In the genomic region with DNA sequence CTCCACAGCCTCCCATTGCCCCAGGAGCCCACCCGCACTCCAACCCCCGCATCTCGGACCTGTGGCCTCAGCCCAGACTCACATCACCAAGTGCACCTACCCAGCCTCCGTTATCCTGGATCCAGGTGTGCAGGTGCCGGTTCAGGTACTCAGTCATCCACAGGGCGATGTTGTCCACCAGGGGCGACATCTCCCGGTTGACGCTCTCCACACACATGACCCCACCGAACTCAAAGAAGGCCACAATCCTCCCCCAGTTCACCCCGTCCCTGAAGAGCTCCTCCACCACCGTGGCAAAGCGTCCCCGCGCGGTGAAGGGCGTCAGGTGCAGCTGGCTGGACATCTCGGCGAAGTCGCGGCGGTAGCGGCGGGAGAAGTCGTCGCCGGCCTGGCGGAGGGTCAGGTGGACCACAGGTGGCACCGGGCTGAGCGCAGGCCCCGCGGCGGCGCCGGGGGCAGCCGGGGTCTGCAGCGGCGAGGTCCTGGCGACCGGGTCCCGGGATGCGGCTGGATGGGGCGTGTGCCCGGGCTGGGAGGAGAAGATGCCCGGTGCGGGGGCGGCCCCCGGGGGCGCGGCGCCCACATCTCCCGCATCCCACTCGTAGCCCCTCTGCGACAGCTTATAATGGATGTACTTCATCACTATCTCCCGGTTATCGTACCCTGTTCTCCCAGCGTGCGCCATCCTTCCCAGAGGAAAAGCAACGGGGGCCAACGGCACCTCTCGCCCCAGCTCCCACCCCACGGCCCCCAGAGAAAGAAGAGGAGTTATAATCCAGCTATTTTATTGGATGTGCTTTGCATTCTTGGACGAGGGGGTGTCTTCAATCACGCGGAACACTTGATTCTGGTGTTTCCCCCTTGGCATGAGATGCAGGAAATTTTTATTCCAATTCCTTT, we compare ENCODE assay signal across 1 cellular context.
TF ChIP-seq lines count a peak whose summit lies in the region.

No MANE protein-coding gene starts in this region.

TF ChIP-seq in H1, 55 proteins besides CTCF, POLR2A, EP300 and RAD21 (continues in another document):
- TF ChIP-seq POLR2AphosphoS5 (IDR thresholded peaks at IDR 0.05; ENCODE audit: low read depth, low read length) (no peak), POU5F1 (IDR thresholded peaks at IDR 0.05; ENCODE audit: low read depth, low read length) (no peak), SIRT6 (IDR thresholded peaks at IDR 0.05; ENCODE audit: low read length) (no peak), KDM1A (IDR thresholded peaks at IDR 0.05; ENCODE audit: borderline replicate concordance, low read length) (peak; percentile 25; the same call in 1 of the 2 replicates), KDM4A (IDR thresholded peaks at IDR 0.05; ENCODE audit: low read depth, low read length, severe bottlenecking) (peak; percentile 75), CHD7 (IDR thresholded peaks at IDR 0.05; ENCODE audit: insufficient replicate concordance, low read length) (no peak), ASH2L (IDR thresholded peaks at IDR 0.05; ENCODE audit: low read length) (peak; percentile 64), BRCA1 (IDR thresholded peaks at IDR 0.05; ENCODE audit: low read depth, low read length) (no peak), SRF (IDR thresholded peaks at IDR 0.05; ENCODE audit: low read depth, low read length) (no peak), CHD2 (IDR thresholded peaks at IDR 0.05; ENCODE audit: low read length) (no peak), RFX5 (IDR thresholded peaks at IDR 0.05; ENCODE audit: borderline replicate concordance, low read depth, low read length) (no peak), YY1 (IDR thresholded peaks at IDR 0.05; ENCODE audit: low read depth, low read length) (no peak), CEBPB (IDR thresholded peaks at IDR 0.05; ENCODE audit: low read depth, low read length) (no peak), PHF8 (conservative IDR thresholded peaks at IDR 0.05; ENCODE audit: low read depth, low read length) (no peak), MAFK (IDR thresholded peaks at IDR 0.05; ENCODE audit: low read depth, low read length) (no peak), ATF2 (IDR thresholded peaks at IDR 0.05; ENCODE audit: low read length) (no peak), MAX (IDR thresholded peaks at IDR 0.05) (peak; percentile 90), SP1 (IDR thresholded peaks at IDR 0.05; ENCODE audit: low read depth, low read length) (no peak), BACH1 (IDR thresholded peaks at IDR 0.05; ENCODE audit: low read length) (peak; percentile 28; the same call in 1 of the 2 replicates), RNF2 (IDR thresholded peaks at IDR 0.05; ENCODE audit: borderline replicate concordance, low read depth, low read length, missing control alignments, poor library complexity, severe bottlenecking) (no peak), RBBP5 (IDR thresholded peaks at IDR 0.05; ENCODE audit: borderline replicate concordance, low read depth, low read length) (0 out of 2 replicates have a peak, but pooled peaks have one; percentile 25), SAP30 (IDR thresholded peaks at IDR 0.05; ENCODE audit: insufficient read depth, insufficient replicate concordance, low read length) (no peak), NANOG (IDR thresholded peaks at IDR 0.05; ENCODE audit: insufficient read depth, low read depth, low read length, poor library complexity, severe bottlenecking) (no peak), SP2 (IDR thresholded peaks at IDR 0.05; ENCODE audit: low read length) (no peak), CHD1 (IDR thresholded peaks at IDR 0.05; ENCODE audit: low read depth, low read length) (no peak), TEAD4 (IDR thresholded peaks at IDR 0.05; ENCODE audit: low read depth, low read length) (no peak), TBP (IDR thresholded peaks at IDR 0.05; ENCODE audit: low read depth, low read length) (no peak), NRF1 (IDR thresholded peaks at IDR 0.05; ENCODE audit: low read depth, low read length) (no peak), TAF7 (optimal IDR thresholded peaks at IDR 0.05; ENCODE audit: borderline replicate concordance, low read depth, low read length) (peak; percentile 56), GTF2F1 (IDR thresholded peaks at IDR 0.05; ENCODE audit: borderline replicate concordance, low read depth, low read length) (no peak), CREB1 (IDR thresholded peaks at IDR 0.05) (peak; percentile 75; the same call in 1 of the 2 replicates), TAF1 (IDR thresholded peaks at IDR 0.05; ENCODE audit: low read depth, low read length) (no peak), EZH2 (IDR thresholded peaks at IDR 0.05; ENCODE audit: low read depth, low read length, severe bottlenecking) (peak; percentile 54), GABPA (IDR thresholded peaks at IDR 0.05; ENCODE audit: borderline replicate concordance, insufficient read depth, low read length) (0 out of 2 replicates have a peak, but pooled peaks have one; percentile 14), CTBP2 (IDR thresholded peaks at IDR 0.05; ENCODE audit: borderline replicate concordance, insufficient read depth, insufficient read length, low read length) (no peak), JUND (IDR thresholded peaks at IDR 0.05; ENCODE audit: low read length) (peak; percentile 29; the same call in 1 of the 2 replicates), ATF3 (IDR thresholded peaks at IDR 0.05; ENCODE audit: insufficient read depth, low read depth, low read length) (peak; percentile 3; the same call in 1 of the 2 replicates), SP4 (IDR thresholded peaks at IDR 0.05; ENCODE audit: low read length) (no peak), KDM5A (IDR thresholded peaks at IDR 0.05; ENCODE audit: low read length) (no peak), TCF12 (IDR thresholded peaks at IDR 0.05; ENCODE audit: low read depth, low read length) (no peak), EGR1 (IDR thresholded peaks at IDR 0.05; ENCODE audit: borderline replicate concordance, low read depth, low read length) (no peak; the same call in 1 of the 2 replicates), CBX5 (IDR thresholded peaks at IDR 0.05; ENCODE audit: low read depth, low read length) (no peak), SIN3A (conservative IDR thresholded peaks at IDR 0.05 in 1 of 2, IDR thresholded peaks at IDR 0.05 in 1 of 2; ENCODE audit: low read depth in 1 of 2, low read length in 2 of 2) (0 out of 4 replicates have a peak, but pooled peaks of 1 of the 2 experiments have one; percentile 30), ZNF274 (IDR thresholded peaks at IDR 0.05; ENCODE audit: borderline replicate concordance, extremely low read depth, low read length) (no peak), CBX8 (IDR thresholded peaks at IDR 0.05; ENCODE audit: borderline replicate concordance, low read depth, low read length) (no peak), RXRA (IDR thresholded peaks at IDR 0.05; ENCODE audit: insufficient read depth, low read depth, low read length) (no peak), BCL11A (IDR thresholded peaks at IDR 0.05; ENCODE audit: low read depth in 2 of 2, low read length in 2 of 2) (no peak), E2F6 (IDR thresholded peaks at IDR 0.05) (peak; percentile 94), SUZ12 (IDR thresholded peaks at IDR 0.05; ENCODE audit: low read length) (peak; percentile 13; the same call in 1 of the 2 replicates), JUN (IDR thresholded peaks at IDR 0.05; ENCODE audit: low read depth, low read length) (no peak), HDAC6 (IDR thresholded peaks at IDR 0.05; ENCODE audit: low read depth, low read length) (no peak), SIX5 (IDR thresholded peaks at IDR 0.05; ENCODE audit: low read depth, low read length) (no peak)
- TF ChIP-seq, protein P1, sequence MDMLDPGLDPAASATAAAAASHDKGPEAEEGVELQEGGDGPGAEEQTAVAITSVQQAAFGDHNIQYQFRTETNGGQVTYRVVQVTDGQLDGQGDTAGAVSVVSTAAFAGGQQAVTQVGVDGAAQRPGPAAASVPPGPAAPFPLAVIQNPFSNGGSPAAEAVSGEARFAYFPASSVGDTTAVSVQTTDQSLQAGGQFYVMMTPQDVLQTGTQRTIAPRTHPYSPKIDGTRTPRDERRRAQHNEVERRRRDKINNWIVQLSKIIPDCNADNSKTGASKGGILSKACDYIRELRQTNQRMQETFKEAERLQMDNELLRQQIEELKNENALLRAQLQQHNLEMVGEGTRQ (IDR thresholded peaks at IDR 0.05; ENCODE audit: low read length): peak; percentile 44; the same call in 1 of the 2 replicates
